In genomic region chr1:114670083-114671010, GRCh38 we compare ENCODE assay signal across 8 cellular contexts. TPM values are rescaled to one million over a fixed set of nuclear protein-coding genes. Genes with fewer than 3 reads are reported as not detected.
DNase-seq lines count a peak whose midpoint lies in the region; ATAC-seq, FAIRE-seq and TF ChIP-seq lines count a peak whose summit lies in the region.

No MANE protein-coding gene starts in this region.

- peaks cover 15% of the 10 kb centered on the region for H3K27me3 Mint-ChIP-seq in activated CD4-positive, alpha-beta T cell treated with anti-CD3 and anti-CD28 coated beads for 36 hours

- H3K27ac ChIP-seq in A549: peak overlapping the region; percentile 7 to 37; a peak in 4 of 6 replicates

- ATAC-seq in A549 (peak; percentile 98 to 99), GM18519 (IDR thresholded peaks at IDR 0.05; ENCODE audit: low FRiP score, unreplicated experiment) (peak; percentile 89), HG03060 (IDR thresholded peaks at IDR 0.05; ENCODE audit: low read depth, unreplicated experiment) (peak; percentile 86)
- peak; percentile 97 for ATAC-seq in activated CD4-positive, alpha-beta T cell treated with anti-CD3 and anti-CD28 coated beads for 36 hours

- no peaks in the 10 kb centered on the region for H3K4me1 ChIP-seq in A549

- TF ChIP-seq POLR2A in A549 (IDR thresholded peaks at IDR 0.05; ENCODE audit: low read length): peak; percentile 42

- no peak for TF ChIP-seq CTCF in A549 (IDR thresholded peaks at IDR 0.05)
- TF ChIP-seq CTCF in choroid plexus epithelial cell (conservative IDR thresholded peaks at IDR 0.05; ENCODE audit: low read depth, low read length): no peak

- DNase-seq in A549 (ENCODE audit: low read depth in 1 of 2, low spot score in 1 of 2) (peak; percentile 65 to 84), NCI-H345 (lab: John Stamatoyannopoulos, UW) (peak; percentile 84), choroid plexus epithelial cell (ENCODE audit: low read depth) (peak; percentile 87), kidney tubule cell (ENCODE audit: low spot score) (peak; percentile 92)
- DNase-seq in activated CD4-positive, alpha-beta T cell treated with anti-CD3 and anti-CD28 coated beads for 36 hours: peak; percentile 93
- DNase-seq in stimulated activated CD4-positive, alpha-beta T cell treated with anti-CD3 and anti-CD28 coated beads, Interleukin-15, amount 100 ng/mL, for 24 hours: peak; percentile 93

- FAIRE-seq in A549 (lab: Jason Lieb, UNC): no peak

- H3K27ac Mint-ChIP-seq in activated CD4-positive, alpha-beta T cell treated with anti-CD3 and anti-CD28 coated beads for 36 hours: peak overlapping the region; percentile 63

- POLR2A ChIA-PET in A549 (lab: Yijun Ruan, JAX): no interaction called here
- POLR2A ChIA-PET in activated CD4-positive, alpha-beta T cell treated with anti-CD3 and anti-CD28 coated beads for 36 hours (lab: Charles Lee): interaction anchor here (0.8 kb wide), 1 partner anchor 23 kb away, joined by 4 read pairs; no protein-coding TSS in a partner anchor

- H3K36me3 Mint-ChIP-seq in activated CD4-positive, alpha-beta T cell treated with anti-CD3 and anti-CD28 coated beads for 36 hours (ENCODE audit: low read depth): no peaks in the 10 kb centered on the region

- TF ChIP-seq EP300 in A549 (IDR thresholded peaks at IDR 0.05): no peak

- H3K4me3 ChIP-seq in A549 (peak overlapping the region; percentile 68), choroid plexus epithelial cell (ENCODE audit: low read depth, low read length) (peak overlapping the region; percentile 79)

- H3K9me3 Mint-ChIP-seq in activated CD4-positive, alpha-beta T cell treated with anti-CD3 and anti-CD28 coated beads for 36 hours (ENCODE audit: low read depth): no peaks in the 10 kb centered on the region

- no peaks in the 10 kb centered on the region for H3K9me3 ChIP-seq in A549

- H3K4me2 ChIP-seq in A549: peak overlapping the region; percentile 99

- peak overlapping the region; percentile 84 for H3K4me3 Mint-ChIP-seq in activated CD4-positive, alpha-beta T cell treated with anti-CD3 and anti-CD28 coated beads for 36 hours

- WGBS in A549 (ENCODE audit: missing lambda C conversion rate): 17% methylated on average over 9 of the region's 45 CpGs

- intact Hi-C loops in activated CD4-positive, alpha-beta T cell treated with anti-CD3 and anti-CD28 coated beads for 36 hours (cut with DNase I, micrococcal nuclease): loop anchor here (1.0 to 5.0 kb wide), 8 partner anchors 46 to 693 kb away; partner anchors contain the start of genes BCAS2 (in 2 of the 2), TRIM33 (in 2 of the 2), CSDE1 (in 1 of the 2) and NRAS (in 1 of the 2)

- H3K4me1 Mint-ChIP-seq in activated CD4-positive, alpha-beta T cell treated with anti-CD3 and anti-CD28 coated beads for 36 hours: peaks cover 11% of the 10 kb centered on the region

- CTCF ChIA-PET in A549 (lab: Yijun Ruan, JAX): interaction anchor here (0.8 to 1.7 kb wide), 9 partner anchors 10 to 324 kb away, joined by 3 to 6 read pairs (median 4); partner anchors contain the start of genes AMPD1 and TRIM33
- CTCF ChIA-PET in activated CD4-positive, alpha-beta T cell treated with anti-CD3 and anti-CD28 coated beads for 36 hours (lab: Charles Lee): interaction anchor here (1.1 to 1.6 kb wide), 2 partner anchors 10 kb away, joined by 4 to 7 read pairs; no protein-coding TSS in a partner anchor

- no peak for TF ChIP-seq RAD21 in A549 (conservative IDR thresholded peaks at IDR 0.05 in 1 of 2, IDR thresholded peaks at IDR 0.05 in 1 of 2)

TF ChIP-seq in A549, 52 proteins besides CTCF, POLR2A, EP300 and RAD21:
- TF ChIP-seq CHD2 (IDR thresholded peaks at IDR 0.05; ENCODE audit: low read length, partially characterized antibody) (no peak), ZSCAN20 (CRISPR knock-in tag; IDR thresholded peaks at IDR 0.05) (no peak), HOXB5 (CRISPR knock-in tag; IDR thresholded peaks at IDR 0.05) (no peak), MAX (IDR thresholded peaks at IDR 0.05) (0 out of 2 replicates have a peak, but pooled peaks have one; percentile 31), FOSL2 (IDR thresholded peaks at IDR 0.05) (no peak), FOSL2 (CRISPR knock-in tag; IDR thresholded peaks at IDR 0.05) (no peak), HOXA7 (CRISPR knock-in tag; IDR thresholded peaks at IDR 0.05) (no peak), TP53 (CRISPR knock-in tag; IDR thresholded peaks at IDR 0.05) (no peak), KDM5A (IDR thresholded peaks at IDR 0.05) (no peak), PBX3 (IDR thresholded peaks at IDR 0.05) (0 out of 2 replicates have a peak, but pooled peaks have one; percentile 59), USF2 (IDR thresholded peaks at IDR 0.05) (no peak), NFE2L2 (conservative IDR thresholded peaks at IDR 0.05; ENCODE audit: low read length) (no peak), NR3C1 (IDR thresholded peaks at IDR 0.05) (no peak)
TF ChIP-seq in A549: peak in this region for 2.

RNA-seq across cellular contexts. Expression of gene DENND2C, which starts 0.5 kb away (rescaled TPM):
- polyA plus RNA-seq in A549 (2011; rRNA removed) (0.19 and 0.24 TPM in 2 replicates), A549 (2017; fragmentation: RNase III; extraction: RNeasy Plus Mini Kit Qiagen cat#74134 plus additional on column Dnase treatment) (0.16 to 0.20 TPM (median 0.18 TPM) in 3 replicates)
- 0.04 TPM in 2 replicates for polyA plus RNA-seq in A549 (2012; cell fraction: cytosol; rRNA removed)
- polyA plus RNA-seq in A549 (2012; cell fraction: nucleus; rRNA removed): 0.05 and 0.06 TPM in 2 replicates
- 0.15 and 0.50 TPM in 2 replicates for polyA minus RNA-seq in A549 (2011; rRNA and poly(A)+ RNA removed)
- total RNA-seq in activated CD4-positive, alpha-beta T cell treated with anti-CD3 and anti-CD28 coated beads for 36 hours: under 1 TPM; 0.65 to 0.73 TPM

RNA-seq across cellular contexts. Expression of gene AMPD1, which starts 25.0 kb away (rescaled TPM):
- polyA plus RNA-seq in A549 (2011; rRNA removed) (not detected in 2 replicates), A549 (2017; fragmentation: RNase III; extraction: RNeasy Plus Mini Kit Qiagen cat#74134 plus additional on column Dnase treatment) (not detected in 3 replicates)
- not detected in 2 replicates for polyA plus RNA-seq in A549 (2012; cell fraction: cytosol; rRNA removed)
- polyA plus RNA-seq in A549 (2012; cell fraction: nucleus; rRNA removed): not detected in 2 replicates
- polyA minus RNA-seq in A549 (2011; rRNA and poly(A)+ RNA removed): not detected in 2 replicates
- total RNA-seq in activated CD4-positive, alpha-beta T cell treated with anti-CD3 and anti-CD28 coated beads for 36 hours: under 1 TPM in 1 of 2 experiments, not detected in 1; 0.23 TPM

RNA-seq across cellular contexts. Expression of gene NRAS, which starts 46.2 kb away (rescaled TPM):
- polyA plus RNA-seq in A549 (2011; rRNA removed) (42.6 and 52.2 TPM in 2 replicates), A549 (2017; fragmentation: RNase III; extraction: RNeasy Plus Mini Kit Qiagen cat#74134 plus additional on column Dnase treatment) (28.4 to 28.7 TPM (median 28.7 TPM) in 3 replicates)
- 9.5 and 10.6 TPM in 2 replicates for polyA plus RNA-seq in A549 (2012; cell fraction: cytosol; rRNA removed)
- polyA plus RNA-seq in A549 (2012; cell fraction: nucleus; rRNA removed): 2.6 and 4.9 TPM in 2 replicates
- 23.4 and 25.2 TPM in 2 replicates for polyA minus RNA-seq in A549 (2011; rRNA and poly(A)+ RNA removed)
- 10 to 100 TPM; 53.0 to 55.0 TPM for total RNA-seq in activated CD4-positive, alpha-beta T cell treated with anti-CD3 and anti-CD28 coated beads for 36 hours

Comparison
In these comparisons a context has a peak if more than half of its experiments do, and no peak if none do; other contexts are left out.
1. Peak in every context shown above with its lines: DNase-seq, ATAC-seq, H3K4me3 ChIP-seq and H3K27ac ChIP-seq.